In genomic region chr2:167651406-167652151, GRCh38 we compare ENCODE assay signal across 1 cellular context.
TF ChIP-seq lines count a peak whose summit lies in the region.

No MANE protein-coding gene starts in this region.

TF ChIP-seq in WTC11, 78 proteins besides CTCF, POLR2A, EP300 and RAD21 (continued from another document):
- TF ChIP-seq, protein P1, sequence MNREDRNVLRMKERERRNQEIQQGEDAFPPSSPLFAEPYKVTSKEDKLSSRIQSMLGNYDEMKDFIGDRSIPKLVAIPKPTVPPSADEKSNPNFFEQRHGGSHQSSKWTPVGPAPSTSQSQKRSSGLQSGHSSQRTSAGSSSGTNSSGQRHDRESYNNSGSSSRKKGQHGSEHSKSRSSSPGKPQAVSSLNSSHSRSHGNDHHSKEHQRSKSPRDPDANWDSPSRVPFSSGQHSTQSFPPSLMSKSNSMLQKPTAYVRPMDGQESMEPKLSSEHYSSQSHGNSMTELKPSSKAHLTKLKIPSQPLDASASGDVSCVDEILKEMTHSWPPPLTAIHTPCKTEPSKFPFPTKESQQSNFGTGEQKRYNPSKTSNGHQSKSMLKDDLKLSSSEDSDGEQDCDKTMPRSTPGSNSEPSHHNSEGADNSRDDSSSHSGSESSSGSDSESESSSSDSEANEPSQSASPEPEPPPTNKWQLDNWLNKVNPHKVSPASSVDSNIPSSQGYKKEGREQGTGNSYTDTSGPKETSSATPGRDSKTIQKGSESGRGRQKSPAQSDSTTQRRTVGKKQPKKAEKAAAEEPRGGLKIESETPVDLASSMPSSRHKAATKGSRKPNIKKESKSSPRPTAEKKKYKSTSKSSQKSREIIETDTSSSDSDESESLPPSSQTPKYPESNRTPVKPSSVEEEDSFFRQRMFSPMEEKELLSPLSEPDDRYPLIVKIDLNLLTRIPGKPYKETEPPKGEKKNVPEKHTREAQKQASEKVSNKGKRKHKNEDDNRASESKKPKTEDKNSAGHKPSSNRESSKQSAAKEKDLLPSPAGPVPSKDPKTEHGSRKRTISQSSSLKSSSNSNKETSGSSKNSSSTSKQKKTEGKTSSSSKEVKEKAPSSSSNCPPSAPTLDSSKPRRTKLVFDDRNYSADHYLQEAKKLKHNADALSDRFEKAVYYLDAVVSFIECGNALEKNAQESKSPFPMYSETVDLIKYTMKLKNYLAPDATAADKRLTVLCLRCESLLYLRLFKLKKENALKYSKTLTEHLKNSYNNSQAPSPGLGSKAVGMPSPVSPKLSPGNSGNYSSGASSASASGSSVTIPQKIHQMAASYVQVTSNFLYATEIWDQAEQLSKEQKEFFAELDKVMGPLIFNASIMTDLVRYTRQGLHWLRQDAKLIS (CRISPR knock-in tag; IDR thresholded peaks at IDR 0.05; ENCODE audit: borderline replicate concordance): no peak
- TF ChIP-seq MYBL2 (CRISPR knock-in tag; IDR thresholded peaks at IDR 0.05): no peak
- TF ChIP-seq, protein P2, sequence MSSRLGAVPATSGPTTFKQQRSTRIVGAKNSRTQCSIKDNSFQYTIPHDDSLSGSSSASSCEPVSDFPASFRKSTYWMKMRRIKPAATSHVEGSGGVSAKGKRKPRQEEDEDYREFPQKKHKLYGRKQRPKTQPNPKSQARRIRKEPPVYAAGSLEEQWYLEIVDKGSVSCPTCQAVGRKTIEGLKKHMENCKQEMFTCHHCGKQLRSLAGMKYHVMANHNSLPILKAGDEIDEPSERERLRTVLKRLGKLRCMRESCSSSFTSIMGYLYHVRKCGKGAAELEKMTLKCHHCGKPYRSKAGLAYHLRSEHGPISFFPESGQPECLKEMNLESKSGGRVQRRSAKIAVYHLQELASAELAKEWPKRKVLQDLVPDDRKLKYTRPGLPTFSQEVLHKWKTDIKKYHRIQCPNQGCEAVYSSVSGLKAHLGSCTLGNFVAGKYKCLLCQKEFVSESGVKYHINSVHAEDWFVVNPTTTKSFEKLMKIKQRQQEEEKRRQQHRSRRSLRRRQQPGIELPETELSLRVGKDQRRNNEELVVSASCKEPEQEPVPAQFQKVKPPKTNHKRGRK (CRISPR knock-in tag; IDR thresholded peaks at IDR 0.05; ENCODE audit: borderline replicate concordance): no peak
- TF ChIP-seq FOXK1 (CRISPR knock-in tag; IDR thresholded peaks at IDR 0.05): no peak
- no peak for TF ChIP-seq ZBTB21 (CRISPR knock-in tag; IDR thresholded peaks at IDR 0.05; ENCODE audit: borderline replicate concordance)
- TF ChIP-seq ESRRA (CRISPR knock-in tag; IDR thresholded peaks at IDR 0.05; ENCODE audit: borderline replicate concordance): no peak
- TF ChIP-seq, protein P3, sequence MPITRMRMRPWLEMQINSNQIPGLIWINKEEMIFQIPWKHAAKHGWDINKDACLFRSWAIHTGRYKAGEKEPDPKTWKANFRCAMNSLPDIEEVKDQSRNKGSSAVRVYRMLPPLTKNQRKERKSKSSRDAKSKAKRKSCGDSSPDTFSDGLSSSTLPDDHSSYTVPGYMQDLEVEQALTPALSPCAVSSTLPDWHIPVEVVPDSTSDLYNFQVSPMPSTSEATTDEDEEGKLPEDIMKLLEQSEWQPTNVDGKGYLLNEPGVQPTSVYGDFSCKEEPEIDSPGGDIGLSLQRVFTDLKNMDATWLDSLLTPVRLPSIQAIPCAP (CRISPR knock-in tag; IDR thresholded peaks at IDR 0.05): no peak
- no peak for TF ChIP-seq JAZF1 (CRISPR knock-in tag; IDR thresholded peaks at IDR 0.05)
- TF ChIP-seq, protein P4, sequence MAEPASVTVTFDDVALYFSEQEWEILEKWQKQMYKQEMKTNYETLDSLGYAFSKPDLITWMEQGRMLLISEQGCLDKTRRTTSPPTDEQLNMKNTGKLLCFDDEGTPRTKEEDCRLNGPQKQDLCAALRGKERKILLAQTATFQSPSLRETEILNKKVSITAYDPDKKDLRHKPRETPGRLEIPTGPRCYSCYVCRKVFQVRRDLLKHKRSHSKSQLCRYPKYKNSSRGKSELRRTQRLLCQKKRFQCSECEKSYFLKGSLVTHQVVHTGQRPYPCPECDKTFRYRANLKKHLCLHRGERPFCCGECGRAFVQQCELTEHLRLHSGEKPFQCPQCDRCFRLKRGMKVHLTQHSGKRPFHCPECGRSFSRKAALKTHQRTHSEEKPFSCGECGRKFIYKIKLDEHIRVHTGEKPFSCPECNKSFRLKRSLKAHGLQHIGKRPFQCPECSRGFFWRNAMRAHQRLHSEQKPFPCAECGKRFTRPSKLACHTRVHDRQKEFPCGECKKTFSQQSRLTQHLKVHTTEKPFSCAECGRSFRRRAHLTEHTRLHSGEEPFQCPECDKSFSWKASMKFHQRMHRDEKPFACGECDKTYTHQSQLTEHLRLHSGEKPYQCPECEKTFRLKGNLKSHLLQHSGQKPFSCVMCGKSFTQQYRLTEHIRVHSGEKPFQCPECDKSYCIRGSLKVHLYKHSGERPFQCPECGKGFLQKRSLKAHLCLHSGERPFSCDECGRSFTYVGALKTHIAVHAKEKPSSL (CRISPR knock-in tag; conservative IDR thresholded peaks at IDR 0.05): no peak
- no peak for TF ChIP-seq ZNF416 (CRISPR knock-in tag; IDR thresholded peaks at IDR 0.05)
TF ChIP-seq in WTC11: peak in this region for 0.
